In the genomic region with DNA sequence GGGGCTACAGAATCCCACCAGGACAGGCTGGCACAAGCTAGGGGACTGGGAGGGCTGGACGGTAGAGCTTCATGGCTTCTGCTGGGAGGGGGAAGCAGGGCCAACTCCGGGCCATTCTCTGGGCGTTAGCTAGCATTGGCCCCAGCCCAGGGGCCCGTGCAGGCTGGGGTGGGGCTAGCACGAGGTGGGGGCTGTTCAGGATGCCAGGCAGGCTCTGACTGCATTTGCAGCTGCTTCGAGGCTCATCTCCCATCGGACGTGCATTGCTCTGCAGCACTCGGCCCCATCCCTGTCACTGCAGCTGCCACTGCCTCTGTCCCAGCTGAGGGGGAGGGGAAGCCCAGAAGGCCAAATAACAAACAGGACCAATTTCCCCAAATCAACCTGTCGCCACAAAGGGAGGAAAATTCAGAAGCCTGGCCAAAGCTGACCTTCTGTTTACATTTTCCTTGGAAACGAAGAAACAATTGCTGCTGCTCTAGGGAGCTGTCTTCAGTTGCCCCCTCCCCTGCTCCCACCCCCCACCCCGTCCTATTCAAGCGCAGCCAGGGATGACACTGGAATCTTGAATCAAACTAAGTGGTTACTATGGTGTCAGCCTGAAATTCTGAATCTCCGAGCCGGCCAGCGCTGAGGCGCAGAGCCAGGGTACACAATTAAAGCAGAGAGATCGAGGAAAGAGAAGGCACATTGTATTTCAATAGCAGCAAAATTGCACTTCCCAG, we compare ENCODE assay signal across 16 cellular contexts.
A peak's percentile ranks its signal among the peaks of the same experiment; 100 is the strongest.
DNase-seq lines count a peak whose midpoint lies in the region; ATAC-seq lines count a peak whose summit lies in the region.
"Had no signal": no experiment of that assay in that cellular context is flagged by ENCODE, and none has a peak within 500 bp of the region (broad histone marks: within the 10 kb centered on the region; RNA-seq: fewer than 3 reads in every experiment).

No MANE protein-coding gene starts in this region.

- ATAC-seq in GM18520 (IDR thresholded peaks at IDR 0.05; ENCODE audit: unreplicated experiment), result no peak
- ATAC-seq in GM21717 (IDR thresholded peaks at IDR 0.05; ENCODE audit: unreplicated experiment), result no peak
- ATAC-seq: stimulated activated naive CD8-positive, alpha-beta T cell treated with anti-CD3 and anti-CD28 coated beads, Interleukin-15, Interleukin-2, amounts not matched to agents 100 U/mL and 50 U/mL, for 24 hours had no signal

- DNase-seq in DMS153 (lab: John Stamatoyannopoulos, UW) (peak; percentile 6), DMS153 treated with DMSO at 0.1 percent for 48 hours (lab: John Stamatoyannopoulos, UW; ENCODE audit: unreplicated experiment) (no peak), NCI-H69 (lab: John Stamatoyannopoulos, UW) (peak; percentile 21), hippocampal formation (lab: John Stamatoyannopoulos, UW) (peak; percentile 20 to 51), pons (ENCODE audit: low spot score) (peak; percentile 25), DMS 273 (lab: John Stamatoyannopoulos, UW; ENCODE audit: unreplicated experiment) (no peak)
- DNase-seq: activated naive CD4-positive, alpha-beta T cell treated with anti-CD3 and anti-CD28 coated beads for 36 hours; cortex of kidney; DMS79; erythroblast; glutamatergic neuron; SIG-M5; stimulated activated naive CD8-positive, alpha-beta T cell treated with anti-CD3 and anti-CD28 coated beads, Interleukin-15, Interleukin-2, amounts not matched to agents 100 U/mL and 50 U/mL, for 24 hours; upper lobe of right lung had no signal

Comparison
In these comparisons a context has a peak if more than half of its experiments do, and no peak if none do; other contexts are left out.
1. DNase-seq: peak in DMS153 (single experiment), NCI-H69 (single experiment), hippocampal formation (2 of 2) and pons (single experiment); none in DMS153 treated with DMSO at 0.1 percent for 48 hours (single experiment) and DMS 273 (single experiment).